Comparison of ENCODE assay signal across 12 cellular contexts in the genomic region with DNA sequence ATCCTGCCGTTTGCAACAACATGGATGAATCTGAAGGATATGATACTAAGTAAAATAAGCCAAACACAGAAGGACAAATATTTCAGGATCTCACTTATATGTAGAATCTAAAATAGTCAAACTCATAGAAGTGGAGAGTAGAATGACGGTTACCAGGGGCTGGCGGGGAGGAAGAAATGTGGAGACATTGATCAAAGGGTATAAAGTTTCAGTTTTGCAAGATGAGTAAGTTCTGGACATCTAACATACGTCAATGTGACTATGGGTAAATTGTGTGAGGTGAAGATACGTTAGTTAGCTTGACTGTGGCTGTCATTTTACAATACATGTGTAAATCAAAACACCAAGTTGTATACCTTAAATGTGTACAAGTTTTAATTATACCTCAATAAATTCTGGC.
DNase-seq lines count a peak whose midpoint lies in the region; ATAC-seq and TF ChIP-seq lines count a peak whose summit lies in the region.
"Had no signal": no experiment of that assay in that cellular context is flagged by ENCODE, and none has a peak within 500 bp of the region (broad histone marks: within the 10 kb centered on the region; RNA-seq: fewer than 3 reads in every experiment).

No MANE protein-coding gene starts in this region.

- peak; percentile 66 for ATAC-seq in activated naive CD8-positive, alpha-beta T cell treated with anti-CD3 and anti-CD28 coated beads, Interleukin-2, amount 10 ng/mL, durations not matched to agents 7 days and 5 days (ENCODE audit: low read depth)
- peak; percentile 89 for ATAC-seq in stimulated activated effector memory CD8-positive, alpha-beta T cell treated with anti-CD3 and anti-CD28 coated beads, Interleukin-12 subunit alpha, Interleukin-12 subunit beta, amount 100 ng/mL, for 72 hours
- ATAC-seq in HG03108 (IDR thresholded peaks at IDR 0.05; ENCODE audit: unreplicated experiment): no peak

- H3K27me3 Mint-ChIP-seq in activated naive CD8-positive, alpha-beta T cell treated with anti-CD3 and anti-CD28 coated beads, Interleukin-2, amount 10 ng/mL, durations not matched to agents 7 days and 5 days: no peaks in the 10 kb centered on the region
- H3K27me3 Mint-ChIP-seq in activated naive CD8-positive, alpha-beta T cell treated with anti-CD3 and anti-CD28 coated beads for 36 hours: no peaks in the 10 kb centered on the region

- peak overlapping the region; percentile 0 for H3K27ac Mint-ChIP-seq in activated naive CD8-positive, alpha-beta T cell treated with anti-CD3 and anti-CD28 coated beads, Interleukin-2, amount 10 ng/mL, durations not matched to agents 7 days and 5 days
- H3K27ac Mint-ChIP-seq in activated naive CD8-positive, alpha-beta T cell treated with anti-CD3 and anti-CD28 coated beads for 36 hours: no peak overlapping the region
- H3K27ac Mint-ChIP-seq in stimulated activated effector memory CD8-positive, alpha-beta T cell treated with anti-CD3 and anti-CD28 coated beads, Interleukin-12 subunit alpha, Interleukin-12 subunit beta, amount 100 ng/mL, for 72 hours: peak overlapping the region; percentile 82

- no peak overlapping the region for H3K27ac ChIP-seq in smooth muscle cell (ENCODE audit: low read depth)
- H3K27ac ChIP-seq: brain microvascular endothelial cell, sigmoid colon had no signal

- in situ Hi-C loops in GM13977 (cut with MboI; ENCODE audit: low pct_unique_long_range_greater_than_20kb, low sequenced_read_pairs, unreplicated experiment): no loop called here

- H3K9ac ChIP-seq in smooth muscle cell (ENCODE audit: low read depth): no peak overlapping the region

- TF ChIP-seq CTCF in GM13977 (IDR thresholded peaks at IDR 0.05; ENCODE audit: extremely low read depth, insufficient read depth, missing control alignments): no peak
- TF ChIP-seq CTCF in smooth muscle cell (IDR thresholded peaks at IDR 0.05; ENCODE audit: borderline replicate concordance, insufficient read depth, poor library complexity, severe bottlenecking): no peak

- H3K36me3 Mint-ChIP-seq in activated naive CD8-positive, alpha-beta T cell treated with anti-CD3 and anti-CD28 coated beads, Interleukin-2, amount 10 ng/mL, durations not matched to agents 7 days and 5 days: peaks cover 3% of the 10 kb centered on the region
- H3K36me3 Mint-ChIP-seq in activated naive CD8-positive, alpha-beta T cell treated with anti-CD3 and anti-CD28 coated beads for 36 hours: no peaks in the 10 kb centered on the region
- no peaks in the 10 kb centered on the region for H3K36me3 Mint-ChIP-seq in stimulated activated effector memory CD8-positive, alpha-beta T cell treated with anti-CD3 and anti-CD28 coated beads, Interleukin-12 subunit alpha, Interleukin-12 subunit beta, amount 100 ng/mL, for 72 hours

- peaks cover 5% of the 10 kb centered on the region for H3K9me3 ChIP-seq in smooth muscle cell (replicated peaks; ENCODE audit: low read depth)
- H3K9me3 ChIP-seq: sigmoid colon had no signal

- no peaks in the 10 kb centered on the region for H3K79me2 ChIP-seq in smooth muscle cell (ENCODE audit: low read depth)

- no peak overlapping the region for H3K4me2 ChIP-seq in smooth muscle cell

- H3K9me3 Mint-ChIP-seq in activated naive CD8-positive, alpha-beta T cell treated with anti-CD3 and anti-CD28 coated beads, Interleukin-2, amount 10 ng/mL, durations not matched to agents 7 days and 5 days: peaks cover 11% of the 10 kb centered on the region
- peaks cover 3% of the 10 kb centered on the region for H3K9me3 Mint-ChIP-seq in activated naive CD8-positive, alpha-beta T cell treated with anti-CD3 and anti-CD28 coated beads for 36 hours
- H3K9me3 Mint-ChIP-seq in stimulated activated effector memory CD8-positive, alpha-beta T cell treated with anti-CD3 and anti-CD28 coated beads, Interleukin-12 subunit alpha, Interleukin-12 subunit beta, amount 100 ng/mL, for 72 hours: peaks cover 9% of the 10 kb centered on the region

- no peaks in the 10 kb centered on the region for H3K27me3 ChIP-seq in smooth muscle cell (ENCODE audit: low read depth)
- H3K27me3 ChIP-seq: brain microvascular endothelial cell, sigmoid colon had no signal

- no peak overlapping the region for H3K4me3 Mint-ChIP-seq in activated naive CD8-positive, alpha-beta T cell treated with anti-CD3 and anti-CD28 coated beads, Interleukin-2, amount 10 ng/mL, durations not matched to agents 7 days and 5 days
- H3K4me3 Mint-ChIP-seq in activated naive CD8-positive, alpha-beta T cell treated with anti-CD3 and anti-CD28 coated beads for 36 hours: no peak overlapping the region
- peak overlapping the region; percentile 17 for H3K4me3 Mint-ChIP-seq in stimulated activated effector memory CD8-positive, alpha-beta T cell treated with anti-CD3 and anti-CD28 coated beads, Interleukin-12 subunit alpha, Interleukin-12 subunit beta, amount 100 ng/mL, for 72 hours

- H4K20me1 ChIP-seq in smooth muscle cell (ENCODE audit: low read depth): no peaks in the 10 kb centered on the region

- DNase-seq in activated naive CD8-positive, alpha-beta T cell treated with anti-CD3 and anti-CD28 coated beads, Interleukin-2, amount 10 ng/mL, durations not matched to agents 7 days and 5 days: no peak
- no peak for DNase-seq in activated naive CD8-positive, alpha-beta T cell treated with anti-CD3 and anti-CD28 coated beads for 36 hours
- peak; percentile 33 for DNase-seq in GM13977 (ENCODE audit: low spot score)
- DNase-seq in activated T-cell treated with anti-CD3 and anti-CD28 coated beads, Interleukin-2, amount 50 U/mL, for 48 hours: peak; percentile 39 to 41
- no peak for DNase-seq in stimulated activated effector memory CD8-positive, alpha-beta T cell treated with anti-CD3 and anti-CD28 coated beads, Interleukin-12 subunit alpha, Interleukin-12 subunit beta, amount 100 ng/mL, for 72 hours (ENCODE audit: low spot score in 2 of 2)
- no peak for DNase-seq in smooth muscle cell (lab: John Stamatoyannopoulos, UW; ENCODE audit: unreplicated experiment)
- DNase-seq in DMS53 (lab: John Stamatoyannopoulos, UW): no peak
- DNase-seq: brain microvascular endothelial cell, glutamatergic neuron, SHP77 treated with DMSO at 0.1 percent for 48 hours, sigmoid colon had no signal

- 94% methylated on average over 5 of the region's 5 CpGs for WGBS in smooth muscle cell (ENCODE audit: low lambda C conversion rate)

- H2AFZ ChIP-seq in smooth muscle cell (ENCODE audit: low read depth): no peak overlapping the region

- no peaks in the 10 kb centered on the region for H3F3A ChIP-seq in smooth muscle cell (ENCODE audit: low read depth)

- no peaks in the 10 kb centered on the region for H3K36me3 ChIP-seq in smooth muscle cell (ENCODE audit: low read depth)
- H3K36me3 ChIP-seq: brain microvascular endothelial cell, sigmoid colon had no signal

- no peak overlapping the region for H3K4me3 ChIP-seq in smooth muscle cell
- H3K4me3 ChIP-seq: sigmoid colon had no signal

- H3K4me1 ChIP-seq in smooth muscle cell (ENCODE audit: low read depth): peaks cover 9% of the 10 kb centered on the region

- POLR2A ChIA-PET in activated naive CD8-positive, alpha-beta T cell treated with anti-CD3 and anti-CD28 coated beads, Interleukin-2, amount 10 ng/mL, durations not matched to agents 7 days and 5 days (lab: Charles Lee): no interaction called here

- peaks cover 4% of the 10 kb centered on the region for H3K4me1 Mint-ChIP-seq in activated naive CD8-positive, alpha-beta T cell treated with anti-CD3 and anti-CD28 coated beads, Interleukin-2, amount 10 ng/mL, durations not matched to agents 7 days and 5 days
- peaks cover 2% of the 10 kb centered on the region for H3K4me1 Mint-ChIP-seq in activated naive CD8-positive, alpha-beta T cell treated with anti-CD3 and anti-CD28 coated beads for 36 hours
- H3K4me1 Mint-ChIP-seq in stimulated activated effector memory CD8-positive, alpha-beta T cell treated with anti-CD3 and anti-CD28 coated beads, Interleukin-12 subunit alpha, Interleukin-12 subunit beta, amount 100 ng/mL, for 72 hours: peaks cover 30% of the 10 kb centered on the region

Comparison
In these comparisons a context has a peak if more than half of its experiments do, and no peak if none do; other contexts are left out.
1. DNase-seq: peak in GM13977 (single experiment) and activated T-cell treated with anti-CD3 and anti-CD28 coated beads, Interleukin-2, amount 50 U/mL, for 48 hours (2 of 2); none in activated naive CD8-positive, alpha-beta T cell treated with anti-CD3 and anti-CD28 coated beads, Interleukin-2, amount 10 ng/mL, durations not matched to agents 7 days and 5 days (single experiment), activated naive CD8-positive, alpha-beta T cell treated with anti-CD3 and anti-CD28 coated beads for 36 hours (single experiment), stimulated activated effector memory CD8-positive, alpha-beta T cell treated with anti-CD3 and anti-CD28 coated beads, Interleukin-12 subunit alpha, Interleukin-12 subunit beta, amount 100 ng/mL, for 72 hours (0 of 2), smooth muscle cell (single experiment) and DMS53 (single experiment).